Comparison of ENCODE assay signal across 12 cellular contexts in the genomic region with DNA sequence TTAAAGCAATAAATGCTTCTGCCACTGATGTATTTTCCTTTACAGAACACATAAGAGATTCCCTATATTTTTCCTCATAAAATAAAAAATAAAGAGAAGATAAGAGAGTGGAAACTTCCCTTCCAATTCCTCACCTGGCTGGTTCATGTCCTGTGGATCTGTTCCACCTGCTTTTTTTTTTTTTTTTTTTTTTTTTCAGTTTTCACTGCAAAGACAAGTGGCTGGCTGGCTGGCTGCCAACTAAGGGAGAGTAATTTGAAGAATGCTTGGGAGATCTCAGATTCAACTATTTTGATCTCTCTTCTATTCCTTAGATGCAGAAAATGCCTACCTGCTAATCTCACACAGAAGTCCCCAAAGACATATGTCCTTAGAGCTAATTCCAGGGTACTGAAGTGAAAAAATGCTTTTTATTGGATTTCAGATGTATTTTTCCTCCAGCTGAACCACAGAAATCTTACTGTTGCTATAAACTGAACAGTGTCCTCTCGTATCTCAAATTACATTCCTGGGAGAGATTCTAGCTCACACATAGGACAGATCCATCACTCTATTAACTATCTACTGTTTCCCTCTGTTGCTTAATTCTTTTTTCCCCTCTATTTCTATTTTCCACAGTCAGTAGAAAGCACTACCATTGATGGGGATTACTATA.
DNase-seq lines count a peak whose midpoint lies in the region; ATAC-seq, FAIRE-seq and TF ChIP-seq lines count a peak whose summit lies in the region.
"Had no signal": no experiment of that assay in that cellular context is flagged by ENCODE, and none has a peak within 500 bp of the region (broad histone marks: within the 10 kb centered on the region; RNA-seq: fewer than 3 reads in every experiment).

No MANE protein-coding gene starts in this region.

- H3K9me3 ChIP-seq in A549, result no peaks in the 10 kb centered on the region
- H3K9me3 ChIP-seq: heart right ventricle had no signal

- TF ChIP-seq RAD21 in A549 (conservative IDR thresholded peaks at IDR 0.05 in 1 of 2, IDR thresholded peaks at IDR 0.05 in 1 of 2), result no peak

- H3K4me3 ChIP-seq in A549, result no peak overlapping the region
- H3K4me3 ChIP-seq: heart right ventricle had no signal

- POLR2A ChIA-PET in A549 (lab: Yijun Ruan, JAX), result no interaction called here

- H3K36me3 Mint-ChIP-seq in endothelial cell (ENCODE audit: low read depth, unreplicated experiment), result no peaks in the 10 kb centered on the region

- peak in 1 of 2 experiments; percentile 61; a peak in 2 of 6 replicates for ATAC-seq in A549
- no peak for ATAC-seq in GM18868 (IDR thresholded peaks at IDR 0.05; ENCODE audit: unreplicated experiment)
- ATAC-seq: heart right ventricle had no signal

- peaks cover 1% of the 10 kb centered on the region for H3K27me3 Mint-ChIP-seq in endothelial cell (ENCODE audit: unreplicated experiment)

- TF ChIP-seq POLR2A in A549 (IDR thresholded peaks at IDR 0.05; ENCODE audit: low read length), result no peak

- no peak overlapping the region for H3K4me3 Mint-ChIP-seq in endothelial cell (ENCODE audit: unreplicated experiment)

- H3K4me1 Mint-ChIP-seq in endothelial cell (ENCODE audit: unreplicated experiment), result peaks cover 8% of the 10 kb centered on the region

- CTCF ChIA-PET in A549 (lab: Yijun Ruan, JAX), result interaction anchor here (0.6 to 1.3 kb wide), 3 partner anchors 33 to 154 kb away, joined by 3 read pairs; no protein-coding TSS in a partner anchor

- FAIRE-seq in A549 (lab: Jason Lieb, UNC), result peak; percentile 23
- FAIRE-seq: small intestine had no signal

- H3K4me1 ChIP-seq in A549, result peaks cover 26% of the 10 kb centered on the region; the same call in 2 of the 3 replicates
- H3K4me1 ChIP-seq: heart right ventricle had no signal

- H3K9me3 Mint-ChIP-seq in endothelial cell (ENCODE audit: unreplicated experiment), result no peaks in the 10 kb centered on the region
- H3K9me3 Mint-ChIP-seq: activated T-helper 2 cell treated with anti-CD3 and anti-CD28 coated beads, Interferon-gamma antibody, Interleukin-2, Interleukin-4, amounts not matched to agents 10 μg/mL and 5 μg/mL and 100 μg/mL, durations not matched to agents 14 hours and 24 hours and 36 hours had no signal

- peak overlapping the region in 1 of 2 experiments; percentile 32; a peak in 1 of 6 replicates for H3K27ac ChIP-seq in A549
- H3K27ac ChIP-seq: heart right ventricle, WERI-Rb-1 had no signal

- DNase-seq in A549 (ENCODE audit: low read depth in 1 of 2, low spot score in 1 of 2) (peak in 1 of 2 experiments; percentile 28), HT-29 (ENCODE audit: low spot score) (peak; percentile 37), NCI-H69 (lab: John Stamatoyannopoulos, UW) (peak; percentile 95), endothelial cell (ENCODE audit: low spot score) (peak; percentile 11), dedifferentiated amniotic fluid mesenchymal stem cell (ENCODE audit: extremely low spot score) (no peak)
- no peak for DNase-seq in activated naive CD4-positive, alpha-beta T cell treated with anti-CD3 and anti-CD28 coated beads, Interleukin-2, amount 50 U/mL, for 16 hours
- no peak for DNase-seq in stimulated activated CD8-positive, alpha-beta memory T cell treated with anti-CD3 and anti-CD28 coated beads, Interleukin-4, amount 100 ng/mL, for 48 hours
- DNase-seq: heart right ventricle, small intestine had no signal

- no peak overlapping the region for H3K27ac Mint-ChIP-seq in endothelial cell (ENCODE audit: unreplicated experiment)
- H3K27ac Mint-ChIP-seq: activated T-helper 2 cell treated with anti-CD3 and anti-CD28 coated beads, Interferon-gamma antibody, Interleukin-2, Interleukin-4, amounts not matched to agents 10 μg/mL and 5 μg/mL and 100 μg/mL, durations not matched to agents 14 hours and 24 hours and 36 hours had no signal

- peak overlapping the region; percentile 24; the same call in 2 of the 3 replicates for H3K4me2 ChIP-seq in A549

- 37% methylated on average over 1 of the region's 1 CpG for WGBS in A549 (ENCODE audit: missing lambda C conversion rate)

- TF ChIP-seq EP300 in A549 (IDR thresholded peaks at IDR 0.05), result no peak

- no peak for TF ChIP-seq CTCF in A549 (IDR thresholded peaks at IDR 0.05)
- no peak for TF ChIP-seq CTCF in endothelial cell (IDR thresholded peaks at IDR 0.05; ENCODE audit: unreplicated experiment)

TF ChIP-seq in A549, 52 proteins besides CTCF, POLR2A, EP300 and RAD21:
- TF ChIP-seq CEBPB (IDR thresholded peaks at IDR 0.05) (no peak), ESRRA (IDR thresholded peaks at IDR 0.05; ENCODE audit: borderline replicate concordance, low read length) (no peak), CBX2 (IDR thresholded peaks at IDR 0.05; ENCODE audit: borderline replicate concordance, low read depth) (no peak), KDM5A (IDR thresholded peaks at IDR 0.05) (no peak), FOXS1 (CRISPR knock-in tag; IDR thresholded peaks at IDR 0.05) (no peak), HOXA7 (CRISPR knock-in tag; IDR thresholded peaks at IDR 0.05) (no peak), RFX5 (IDR thresholded peaks at IDR 0.05) (no peak), MAZ (IDR thresholded peaks at IDR 0.05; ENCODE audit: borderline replicate concordance, low read depth, low read length) (no peak), KDM1A (IDR thresholded peaks at IDR 0.05; ENCODE audit: low read depth) (no peak), RARB (CRISPR knock-in tag; IDR thresholded peaks at IDR 0.05) (no peak), EHF (CRISPR knock-in tag; IDR thresholded peaks at IDR 0.05) (no peak), MYC (IDR thresholded peaks at IDR 0.05; ENCODE audit: borderline replicate concordance, low read length) (no peak), ZC3H11A (IDR thresholded peaks at IDR 0.05) (no peak), HEYL (CRISPR knock-in tag; IDR thresholded peaks at IDR 0.05) (no peak), BHLHE40 (IDR thresholded peaks at IDR 0.05; ENCODE audit: low read depth, low read length) (no peak), CHD2 (IDR thresholded peaks at IDR 0.05; ENCODE audit: low read length, partially characterized antibody) (no peak), PHF8 (IDR thresholded peaks at IDR 0.05; ENCODE audit: borderline replicate concordance, low read depth) (no peak)
- TF ChIP-seq, protein P1, sequence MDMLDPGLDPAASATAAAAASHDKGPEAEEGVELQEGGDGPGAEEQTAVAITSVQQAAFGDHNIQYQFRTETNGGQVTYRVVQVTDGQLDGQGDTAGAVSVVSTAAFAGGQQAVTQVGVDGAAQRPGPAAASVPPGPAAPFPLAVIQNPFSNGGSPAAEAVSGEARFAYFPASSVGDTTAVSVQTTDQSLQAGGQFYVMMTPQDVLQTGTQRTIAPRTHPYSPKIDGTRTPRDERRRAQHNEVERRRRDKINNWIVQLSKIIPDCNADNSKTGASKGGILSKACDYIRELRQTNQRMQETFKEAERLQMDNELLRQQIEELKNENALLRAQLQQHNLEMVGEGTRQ (IDR thresholded peaks at IDR 0.05), result no peak
TF ChIP-seq in A549: peak in this region for 0.

Comparison
In these comparisons a context has a peak if more than half of its experiments do, and no peak if none do; other contexts are left out.
1. DNase-seq: peak in HT-29 (single experiment), NCI-H69 (single experiment) and endothelial cell (single experiment); none in activated naive CD4-positive, alpha-beta T cell treated with anti-CD3 and anti-CD28 coated beads, Interleukin-2, amount 50 U/mL, for 16 hours (single experiment), dedifferentiated amniotic fluid mesenchymal stem cell (single experiment) and stimulated activated CD8-positive, alpha-beta memory T cell treated with anti-CD3 and anti-CD28 coated beads, Interleukin-4, amount 100 ng/mL, for 48 hours (single experiment).